ENCODE assay signal across 12 cellular contexts in the genomic region with DNA sequence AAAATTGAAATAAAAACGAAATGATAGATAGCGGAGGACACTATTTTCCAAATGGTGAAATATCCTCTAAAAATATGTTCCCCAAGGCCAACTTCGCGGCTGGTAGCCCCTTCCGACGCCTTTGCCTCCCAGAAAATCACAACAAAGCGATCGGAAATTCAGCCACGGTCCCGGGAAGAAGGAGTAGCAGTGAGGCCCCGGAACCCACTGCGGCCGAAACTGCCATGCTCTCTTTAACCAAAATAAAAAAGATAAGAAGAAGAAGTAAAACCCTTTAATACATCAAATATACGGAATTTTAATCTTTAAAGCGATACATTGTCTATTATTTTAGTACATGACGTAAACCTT. TPM values are rescaled to one million over a fixed set of nuclear protein-coding genes. Genes with fewer than 3 reads are reported as not detected.
DNase-seq lines count a peak whose midpoint lies in the region; ATAC-seq and TF ChIP-seq lines count a peak whose summit lies in the region.
"Had no signal": no experiment of that assay in that cellular context is flagged by ENCODE, and none has a peak within 500 bp of the region (broad histone marks: within the 10 kb centered on the region; RNA-seq: fewer than 3 reads in every experiment).

No MANE protein-coding gene starts in this region.

- peak; percentile 60 for DNase-seq in GM23248
- DNase-seq in cardiac fibroblast (ENCODE audit: low read depth in 2 of 2), result peak; percentile 36 to 41
- DNase-seq in kidney epithelial cell (ENCODE audit: low read depth), result no peak
- DNase-seq in skeletal muscle cell (ENCODE audit: low read depth), result no peak
- no peak for DNase-seq in dermis blood vessel endothelial cell
- DNase-seq in HPDE6-E6E7 (ENCODE audit: extremely low spot score), result no peak
- no peak for DNase-seq in hypothalamus (lab: John Stamatoyannopoulos, UW)
- DNase-seq: activated CD4-positive, alpha-beta T cell treated with anti-CD3 and anti-CD28 coated beads, Interleukin-2, amount 50 U/mL, for 48 hours; cerebellar nuclear complex; NCI-H1417 treated with DMSO at 0.1 percent for 48 hours; SHP77 treated with DMSO at 0.1 percent for 48 hours had no signal

- H3K9ac ChIP-seq in GM23248, result peak overlapping the region; percentile 95

- WGBS in GM23248 (ENCODE audit: low coverage in 1 of 2, low lambda C conversion rate in 2 of 2, missing lambda C conversion rate in 2 of 2), 2 experiments, result 5 to 7% methylated on average over 16 of the region's 16 CpGs

- peak overlapping the region; percentile 79 for H3K4me2 ChIP-seq in GM23248 (ENCODE audit: unreplicated experiment)

- no peak for TF ChIP-seq CTCF in cardiac fibroblast (IDR thresholded peaks at IDR 0.05; ENCODE audit: low read depth, low read length)
- TF ChIP-seq CTCF in kidney epithelial cell (IDR thresholded peaks at IDR 0.05; ENCODE audit: insufficient read depth, low read length, poor library complexity, severe bottlenecking), result no peak

- in situ Hi-C loops in GM23248 (cut with MboI), result loop anchor here (10.0 to 25.0 kb wide), 4 partner anchors 907 to 1715 kb away; no protein-coding TSS in a partner anchor

- H3K27ac ChIP-seq in GM23248, result peak overlapping the region; percentile 92

- H3K27me3 ChIP-seq in GM23248 (replicated peaks; ENCODE audit: insufficient read depth), result no peaks in the 10 kb centered on the region
- no peaks in the 10 kb centered on the region for H3K27me3 ChIP-seq in kidney epithelial cell (ENCODE audit: control insufficient read depth, insufficient read depth, low read length)

- peak overlapping the region; percentile 43 for H2AFZ ChIP-seq in GM23248

- H4K20me1 ChIP-seq in GM23248 (ENCODE audit: insufficient read depth), result no peaks in the 10 kb centered on the region

- H3K4me3 ChIP-seq in GM23248 (peak overlapping the region; percentile 93), cardiac fibroblast (replicated peaks in 1 of 2; ENCODE audit: low read depth in 2 of 2, low read length in 2 of 2) (peak overlapping the region; percentile 37 to 38), kidney epithelial cell (ENCODE audit: low read depth, low read length) (peak overlapping the region; percentile 91), skeletal muscle cell (ENCODE audit: low read depth, low read length) (peak overlapping the region; percentile 98)

- no peak for ATAC-seq in GM18520 (IDR thresholded peaks at IDR 0.05; ENCODE audit: unreplicated experiment)

- H3K36me3 ChIP-seq in GM23248 (ENCODE audit: low read depth), result no peaks in the 10 kb centered on the region
- peaks cover 6% of the 10 kb centered on the region for H3K36me3 ChIP-seq in kidney epithelial cell (ENCODE audit: control insufficient read depth, insufficient read depth, low read length)

- no peaks in the 10 kb centered on the region for H3K9me2 ChIP-seq in GM23248 (ENCODE audit: insufficient read depth)

- H3K4me1 ChIP-seq in GM23248 (ENCODE audit: insufficient read depth), result 0 out of 2 replicates have a peak, but pooled peaks cover 3% of the 10 kb centered on the region

- H3K79me2 ChIP-seq in GM23248 (ENCODE audit: insufficient read depth), result peaks cover 60% of the 10 kb centered on the region

- no peaks in the 10 kb centered on the region for H3K9me3 ChIP-seq in GM23248 (ENCODE audit: low read depth)

- H3F3A ChIP-seq in GM23248 (ENCODE audit: insufficient read depth), result peaks cover 6% of the 10 kb centered on the region; the same call in 1 of the 2 replicates

RNA-seq across cellular contexts. Expression of gene ZNF503, which starts 4.0 kb away (rescaled TPM):
- 16.1 and 17.5 TPM in 2 replicates for total RNA-seq in GM23248 (2014; rRNA removed; shearing (Covaris generic))
- 15.4 and 15.7 TPM in 2 replicates for polyA plus RNA-seq in GM23248 (2016; fragmentation: Nextera tagmentation; extraction: Ambion mirVana)
- total RNA-seq in kidney epithelial cell, result 13.8 and 16.8 TPM in 2 replicates
- 0.68 and 1.2 TPM in 2 replicates for total RNA-seq in dermis blood vessel endothelial cell

RNA-seq across cellular contexts. Expression of gene LRMDA, which starts 33.9 kb away (rescaled TPM):
- total RNA-seq in GM23248 (2014; rRNA removed; shearing (Covaris generic)), result 0.13 TPM in 1 of 2 replicates, not detected in the other
- 2.1 and 2.6 TPM in 2 replicates for polyA plus RNA-seq in GM23248 (2016; fragmentation: Nextera tagmentation; extraction: Ambion mirVana)
- 18.7 and 24.3 TPM in 2 replicates for total RNA-seq in kidney epithelial cell
- total RNA-seq in dermis blood vessel endothelial cell, result 7.6 and 27.4 TPM in 2 replicates

Comparison
In these comparisons a context has a peak if more than half of its experiments do, and no peak if none do; other contexts are left out.
1. DNase-seq: peak in GM23248 (single experiment) and cardiac fibroblast (2 of 2); none in kidney epithelial cell (single experiment), skeletal muscle cell (single experiment), dermis blood vessel endothelial cell (single experiment), HPDE6-E6E7 (single experiment) and hypothalamus (0 of 51).
2. H3K4me3 ChIP-seq: peak in every context shown above with its lines; median percentile 98 in skeletal muscle cell; 93 in GM23248; 91 in kidney epithelial cell; 38 in cardiac fibroblast.